13 cellular contexts compared by ENCODE assay signal in the genomic region with DNA sequence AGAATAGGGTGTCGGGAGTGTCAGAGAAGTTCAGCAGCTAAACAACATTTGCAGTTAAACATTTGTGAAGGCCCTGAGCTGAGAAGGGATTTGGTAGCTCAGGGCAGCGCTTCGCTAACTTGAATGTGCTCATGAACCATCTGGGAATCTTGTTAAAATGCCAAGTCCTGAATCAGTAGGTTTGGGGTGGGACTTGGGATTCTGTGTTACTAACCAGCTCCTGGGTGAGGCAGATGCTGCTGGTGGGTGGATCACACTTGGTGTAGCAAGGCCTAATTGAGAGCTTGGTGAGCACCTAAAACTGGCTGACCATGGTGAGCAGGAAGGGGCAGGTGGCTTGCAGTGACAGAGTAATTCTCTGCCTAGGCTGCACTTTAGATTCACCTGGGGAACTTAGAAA. TPM values are rescaled to one million over a fixed set of nuclear protein-coding genes. Genes with fewer than 3 reads are reported as not detected.
DNase-seq lines count a peak whose midpoint lies in the region; ATAC-seq lines count a peak whose summit lies in the region.
"Had no signal": no experiment of that assay in that cellular context is flagged by ENCODE, and none has a peak within 500 bp of the region (broad histone marks: within the 10 kb centered on the region; RNA-seq: fewer than 3 reads in every experiment).

No MANE protein-coding gene starts in this region.

- no peaks in the 10 kb centered on the region for H3K27me3 ChIP-seq in MG63
- H3K27me3 ChIP-seq: neural progenitor cell, testis had no signal

- ATAC-seq in GM19455 (IDR thresholded peaks at IDR 0.05; ENCODE audit: unreplicated experiment) (no peak), GM19452 (IDR thresholded peaks at IDR 0.05; ENCODE audit: unreplicated experiment) (no peak)

- peak; percentile 75 for DNase-seq in Ammon's horn (ENCODE audit: low spot score)
- peak; percentile 61 for DNase-seq in MG63
- DNase-seq in cerebellum (ENCODE audit: low spot score) = peak; percentile 80
- DNase-seq in kidney tubule cell (ENCODE audit: low spot score) = peak; percentile 65
- DNase-seq in SK-N-DZ (ENCODE audit: low spot score) = no peak
- DNase-seq in putamen (ENCODE audit: low spot score) = no peak
- DNase-seq: COR-L47; NCI-H748 treated with DMSO at 0.1 percent for 48 hours; stimulated activated CD4-positive, alpha-beta T cell treated with anti-CD3 and anti-CD28 coated beads, Interleukin-4, amount 100 ng/mL, for 4 hours; testis had no signal

- H3K4me3 ChIP-seq in MG63 = no peak overlapping the region
- H3K4me3 ChIP-seq: neural progenitor cell, testis had no signal

- no peaks in the 10 kb centered on the region for H3K9me3 ChIP-seq in MG63
- H3K9me3 ChIP-seq: testis had no signal

- H3K36me3 ChIP-seq in MG63 = no peaks in the 10 kb centered on the region; the same call in 1 of the 2 replicates
- H3K36me3 ChIP-seq: neural progenitor cell had no signal

RNA-seq across cellular contexts. Expression of a gene that starts 5.9 kb away (rescaled TPM):
- 8.8 and 13.3 TPM in 2 replicates for total RNA-seq in MG63 (2014; rRNA removed; shearing (Covaris generic); ENCODE audit: low replicate concordance)
- total RNA-seq in cerebellum = 103 TPM
- 29.1 and 34.2 TPM in 2 replicates for polyA plus RNA-seq in SK-N-DZ (2014; cell fraction: cytosol; rRNA removed)
- polyA plus RNA-seq in SK-N-DZ (2014; cell fraction: nucleus; rRNA removed) = 33.3 and 63.1 TPM in 2 replicates

RNA-seq across cellular contexts. Expression of a gene that starts 38.6 kb away (rescaled TPM):
- 18.5 and 21.2 TPM in 2 replicates for total RNA-seq in MG63 (2014; rRNA removed; shearing (Covaris generic); ENCODE audit: low replicate concordance)
- 32.6 TPM for total RNA-seq in cerebellum
- 58.3 and 61.7 TPM in 2 replicates for polyA plus RNA-seq in SK-N-DZ (2014; cell fraction: cytosol; rRNA removed)
- polyA plus RNA-seq in SK-N-DZ (2014; cell fraction: nucleus; rRNA removed) = 219 and 221 TPM in 2 replicates

RNA-seq across cellular contexts. Expression of a gene that starts 38.7 kb away (rescaled TPM):
- total RNA-seq in MG63 (2014; rRNA removed; shearing (Covaris generic); ENCODE audit: low replicate concordance) = 4.7 and 7.9 TPM in 2 replicates
- total RNA-seq in cerebellum = 20.0 TPM
- polyA plus RNA-seq in SK-N-DZ (2014; cell fraction: cytosol; rRNA removed) = 62.0 and 73.3 TPM in 2 replicates
- polyA plus RNA-seq in SK-N-DZ (2014; cell fraction: nucleus; rRNA removed) = 352 and 364 TPM in 2 replicates

Comparison
In these comparisons a context has a peak if more than half of its experiments do, and no peak if none do; other contexts are left out.
1. DNase-seq: peak in Ammon's horn (single experiment), MG63 (single experiment), cerebellum (single experiment) and kidney tubule cell (single experiment); none in SK-N-DZ (single experiment) and putamen (single experiment).